In genomic region chr12:67415473-67415872, GRCh38 we compare ENCODE assay signal across 8 cellular contexts.
DNase-seq lines count a peak whose midpoint lies in the region; ATAC-seq and TF ChIP-seq lines count a peak whose summit lies in the region.

No MANE protein-coding gene starts in this region.

- intact Hi-C loops in left lung (cut with DNase I), result loop anchor here in 1 of 2 donors (10.0 kb wide), 1 partner anchor 51 kb away; no protein-coding TSS in a partner anchor

- peak; percentile 54 for ATAC-seq in left lung
- ATAC-seq in HG03457 (IDR thresholded peaks at IDR 0.05; ENCODE audit: unreplicated experiment), result no peak
- no peak for ATAC-seq in HG03520 (IDR thresholded peaks at IDR 0.05; ENCODE audit: unreplicated experiment)

- H3K36me3 ChIP-seq in left lung, result no peaks in the 10 kb centered on the region

- DNase-seq in DMS53 (lab: John Stamatoyannopoulos, UW), result peak; percentile 67
- peak; percentile 63 for DNase-seq in NAMALWA (ENCODE audit: low spot score)
- peak; percentile 29 for DNase-seq in amniotic epithelial cell (ENCODE audit: low read depth)
- DNase-seq in left lung, result no peak
- no peak for DNase-seq in NCI-H187 treated with DMSO at 0.1 percent for 48 hours (lab: John Stamatoyannopoulos, UW)
- DNase-seq in activated T-cell treated with anti-CD3 and anti-CD28 coated beads, Interleukin-2, amount 50 U/mL, for 48 hours, result no peak

- H3K27ac ChIP-seq in left lung, result no peak overlapping the region

- no peaks in the 10 kb centered on the region for H3K27me3 ChIP-seq in left lung

- no peak overlapping the region for H3K4me3 ChIP-seq in left lung

- TF ChIP-seq CTCF in left lung (IDR thresholded peaks at IDR 0.05), result peak in 1 of 2 donors; percentile 36

- no peaks in the 10 kb centered on the region for H3K4me1 ChIP-seq in left lung

- no peaks in the 10 kb centered on the region for H3K9me3 ChIP-seq in left lung

Comparison
In these comparisons a context has a peak if more than half of its experiments do, and no peak if none do; other contexts are left out.
1. DNase-seq: peak in DMS53 (single experiment), NAMALWA (single experiment) and amniotic epithelial cell (single experiment); none in left lung (0 of 2), NCI-H187 treated with DMSO at 0.1 percent for 48 hours (single experiment) and activated T-cell treated with anti-CD3 and anti-CD28 coated beads, Interleukin-2, amount 50 U/mL, for 48 hours (0 of 2).